8 cellular contexts compared by ENCODE assay signal in the genomic region with DNA sequence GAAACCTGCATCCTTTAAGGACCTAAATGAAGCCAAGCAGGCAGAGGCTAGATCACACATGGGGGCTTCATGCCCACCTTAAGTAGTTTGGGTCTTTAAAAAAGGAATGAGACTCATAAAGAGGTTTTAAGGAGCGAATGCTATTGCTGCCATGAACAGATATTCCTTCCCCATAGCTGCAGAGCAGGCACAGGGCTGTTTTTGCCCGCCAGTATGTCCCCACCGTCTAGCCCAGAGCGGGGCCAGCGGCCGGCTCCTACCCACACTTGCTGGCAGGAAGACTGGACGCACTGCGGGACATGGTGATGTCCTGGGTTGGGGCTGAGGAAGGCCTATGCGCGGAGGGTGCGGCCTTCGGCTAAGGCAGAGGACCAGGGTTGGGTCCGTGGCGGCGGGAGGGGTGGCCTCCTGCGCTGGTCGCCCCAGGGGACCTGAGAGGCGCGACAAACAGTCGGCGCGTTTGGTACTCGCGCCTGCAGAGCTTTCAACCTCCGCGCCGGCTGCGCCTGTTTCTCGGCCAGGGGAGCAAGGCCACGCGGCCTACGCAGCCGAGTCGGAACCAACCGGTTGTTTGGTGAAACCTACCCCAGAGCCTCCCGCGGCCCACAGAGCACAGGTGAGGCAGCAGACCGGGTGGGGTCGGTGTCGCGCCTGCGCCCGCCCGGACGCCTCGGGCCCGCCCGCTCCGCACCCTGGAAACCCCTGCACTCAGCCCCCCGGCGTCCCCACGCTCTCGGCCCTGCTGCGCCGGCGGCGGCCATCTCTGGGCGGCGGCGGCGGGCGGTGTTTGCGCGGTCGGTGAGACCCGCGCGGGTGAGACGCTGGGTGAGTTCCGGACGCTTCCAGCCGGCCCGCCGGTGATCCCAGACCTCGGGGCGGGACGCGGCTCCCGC. TPM values are rescaled to one million over a fixed set of nuclear protein-coding genes. Genes with fewer than 3 reads are reported as not detected.
DNase-seq lines count a peak whose midpoint lies in the region; ATAC-seq and TF ChIP-seq lines count a peak whose summit lies in the region.

A gene with protein sequence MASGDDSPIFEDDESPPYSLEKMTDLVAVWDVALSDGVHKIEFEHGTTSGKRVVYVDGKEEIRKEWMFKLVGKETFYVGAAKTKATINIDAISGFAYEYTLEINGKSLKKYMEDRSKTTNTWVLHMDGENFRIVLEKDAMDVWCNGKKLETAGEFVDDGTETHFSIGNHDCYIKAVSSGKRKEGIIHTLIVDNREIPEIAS (plus strand): TSS at position 450 of the 893 bp plus-strand sequence. CDS start 10,956 bp downstream, outside the sequence.

- H3K4me1 ChIP-seq in breast epithelium (peaks cover 0 to 3% of the 10 kb centered on the region in 2 donors), smooth muscle cell (ENCODE audit: low read depth) (no peaks in the 10 kb centered on the region)

- peak within 1 kb of the TSS; percentile 84 for H3K9ac ChIP-seq in smooth muscle cell (ENCODE audit: low read depth)

- H3K36me3 ChIP-seq in breast epithelium (no peaks in the 10 kb centered on the region), smooth muscle cell (ENCODE audit: low read depth) (no peaks in the 10 kb centered on the region)

- H3K4me3 ChIP-seq in breast epithelium (peak within 1 kb of the TSS; percentile 77 to 85 (median 82)), smooth muscle cell (peak within 1 kb of the TSS; percentile 89)

- no peaks in the 10 kb centered on the region for H3K79me2 ChIP-seq in smooth muscle cell (ENCODE audit: low read depth)

- 2% methylated on average over 67 of the region's 79 CpGs for WGBS in smooth muscle cell (ENCODE audit: low lambda C conversion rate)

- peaks cover 0 to 3% of the 10 kb centered on the region in 2 donors for H3K27me3 ChIP-seq in breast epithelium
- no peaks in the 10 kb centered on the region for H3K27me3 ChIP-seq in smooth muscle cell (ENCODE audit: low read depth)

- H3F3A ChIP-seq in smooth muscle cell (ENCODE audit: low read depth) = no peaks in the 10 kb centered on the region

- peak within 1 kb of the TSS; percentile 98 for H3K27ac ChIP-seq in VCaP
- peak within 1 kb of the TSS; percentile 94 to 96 for H3K27ac ChIP-seq in breast epithelium
- H3K27ac ChIP-seq in smooth muscle cell (ENCODE audit: low read depth) = peak within 1 kb of the TSS; percentile 38

- peak; percentile 68 for ATAC-seq in HG02571 (IDR thresholded peaks at IDR 0.05; ENCODE audit: unreplicated experiment)

- H3K9me3 ChIP-seq in breast epithelium (no peaks in the 10 kb centered on the region), smooth muscle cell (replicated peaks; ENCODE audit: low read depth) (no peaks in the 10 kb centered on the region)

- no peak for TF ChIP-seq POLR2A in breast epithelium (IDR thresholded peaks at IDR 0.05)

- intact Hi-C loops in breast epithelium (cut with DNase I; ENCODE audit: low total_unique reads) = no loop called here

- H4K20me1 ChIP-seq in smooth muscle cell (ENCODE audit: low read depth) = no peaks in the 10 kb centered on the region

- DNase-seq in NCI-H187 (lab: John Stamatoyannopoulos, UW) (peak; percentile 21), NCI-H187 treated with DMSO at 0.1 percent for 48 hours (lab: John Stamatoyannopoulos, UW) (no peak), NCI-H1105 (lab: John Stamatoyannopoulos, UW) (peak; percentile 89), breast epithelium (ENCODE audit: low spot score in 2 of 2) (peak; percentile 41 to 72), iPS-NIHi11 (ENCODE audit: low spot score) (peak; percentile 74), smooth muscle cell (lab: John Stamatoyannopoulos, UW; ENCODE audit: unreplicated experiment) (peak; percentile 63)

- H2AFZ ChIP-seq in smooth muscle cell (ENCODE audit: low read depth) = peak within 1 kb of the TSS; percentile 98

- no peak for TF ChIP-seq CTCF in VCaP (conservative IDR thresholded peaks at IDR 0.05)
- TF ChIP-seq CTCF in breast epithelium (IDR thresholded peaks at IDR 0.05) = no peak
- no peak for TF ChIP-seq CTCF in smooth muscle cell (IDR thresholded peaks at IDR 0.05; ENCODE audit: borderline replicate concordance, insufficient read depth, poor library complexity, severe bottlenecking)

- H3K4me2 ChIP-seq in smooth muscle cell = peak within 1 kb of the TSS; percentile 97

RNA-seq across cellular contexts. Expression of the gene that starts here (rescaled TPM):
- total RNA-seq in breast epithelium (10 to 100 TPM; 10.8 to 31.6 (median 14.9) TPM), smooth muscle cell (6.4 and 8.8 TPM in 2 replicates)
- 7.2 and 7.8 TPM in 2 replicates for polyA plus RNA-seq in smooth muscle cell

Comparison
In these comparisons a context has a peak if more than half of its experiments do, and no peak if none do; other contexts are left out.
1. H3K27ac ChIP-seq: peak in every context shown above with its lines; median percentile 98 in VCaP; 95 in breast epithelium; 38 in smooth muscle cell.